7 cellular contexts compared by ENCODE assay signal in genomic region chr3:157542711-157543485, GRCh38.
DNase-seq lines count a peak whose midpoint lies in the region; ATAC-seq and TF ChIP-seq lines count a peak whose summit lies in the region.

No MANE protein-coding gene starts in this region.

- peaks cover 0 to 12% (median 6%) of the 10 kb centered on the region in 4 donors for H3K4me1 ChIP-seq in tibial artery

- H3K4me3 ChIP-seq in tibial artery = peak overlapping the region; percentile 46 to 52

- intact Hi-C loops in tibial artery (cut with DNase I; ENCODE audit: low total_unique reads) = no loop called here

- peak overlapping the region; percentile 3 to 15 for H3K27ac ChIP-seq in tibial artery

- peaks cover 0 to 6% (median 5%) of the 10 kb centered on the region in 3 donors for H3K9me3 ChIP-seq in tibial artery

- in situ Hi-C loops in KBM-7 (cut with MboI; ENCODE audit: low pct_unique_long_range_greater_than_20kb, low sequenced_read_pairs) = no loop called here

- no peaks in the 10 kb centered on the region for H3K36me3 ChIP-seq in tibial artery

- ATAC-seq in HG02798 (IDR thresholded peaks at IDR 0.05; ENCODE audit: poor library complexity, unreplicated experiment) (no peak), GM21515 (IDR thresholded peaks at IDR 0.05; ENCODE audit: unreplicated experiment) (no peak)

- peak in 1 of 2 experiments; percentile 8 for TF ChIP-seq CTCF in tibial artery (IDR thresholded peaks at IDR 0.05)

- DNase-seq in KBM-7 = peak; percentile 30
- peak; percentile 16 for DNase-seq in cerebellar cortex (ENCODE audit: low spot score)
- DNase-seq in kidney glomerular epithelial cell (lab: John Stamatoyannopoulos, UW) = peak; percentile 50
- peak; percentile 75 to 82 for DNase-seq in tibial artery
- no peak for DNase-seq in SIG-M5 treated with dmso at 0.1 percent for 504 hours (lab: John Stamatoyannopoulos, UW; ENCODE audit: unreplicated experiment)

- H3K27me3 ChIP-seq in tibial artery = no peaks in the 10 kb centered on the region
